ENCODE assay signal across 1 cellular context in the genomic region with DNA sequence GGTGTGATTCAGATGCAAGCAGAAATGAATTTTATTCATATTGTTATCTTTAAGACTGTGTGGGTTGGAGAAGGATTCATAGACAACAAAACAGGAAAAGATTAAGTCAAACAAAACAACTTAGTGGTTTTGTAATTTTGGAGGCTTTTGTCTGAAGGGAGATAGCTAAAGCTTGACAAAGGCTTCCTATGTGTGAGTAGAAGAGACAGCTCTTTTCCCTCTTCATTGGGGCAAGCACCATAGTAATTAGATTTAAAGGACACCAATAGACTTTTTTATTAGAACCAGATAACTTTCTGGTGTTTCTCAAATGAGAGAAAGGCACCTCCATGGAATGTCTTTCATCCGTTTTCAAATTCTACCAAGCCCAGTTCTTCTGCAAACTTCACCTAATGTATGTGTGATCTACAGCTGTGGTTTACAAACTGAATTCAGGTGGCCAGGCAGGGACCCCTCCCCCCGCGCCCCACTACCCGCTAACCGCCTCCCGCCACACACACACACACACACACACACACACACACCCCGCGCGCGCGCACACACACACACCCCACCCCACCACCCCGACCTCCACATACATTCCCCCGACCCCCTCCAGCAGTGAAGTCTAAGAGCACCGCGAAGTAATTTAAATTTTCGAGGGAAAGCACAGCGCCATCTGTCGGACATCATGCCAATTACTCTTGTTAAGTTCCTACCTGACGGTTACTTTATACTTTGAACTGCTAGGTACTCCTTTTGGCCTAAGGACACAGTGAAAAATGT.
TF ChIP-seq lines count a peak whose summit lies in the region.

No MANE protein-coding gene starts in this region.

TF ChIP-seq in HCT116, 20 proteins besides CTCF, POLR2A, EP300 and RAD21 (continued from another document):
- TF ChIP-seq, protein P1, sequence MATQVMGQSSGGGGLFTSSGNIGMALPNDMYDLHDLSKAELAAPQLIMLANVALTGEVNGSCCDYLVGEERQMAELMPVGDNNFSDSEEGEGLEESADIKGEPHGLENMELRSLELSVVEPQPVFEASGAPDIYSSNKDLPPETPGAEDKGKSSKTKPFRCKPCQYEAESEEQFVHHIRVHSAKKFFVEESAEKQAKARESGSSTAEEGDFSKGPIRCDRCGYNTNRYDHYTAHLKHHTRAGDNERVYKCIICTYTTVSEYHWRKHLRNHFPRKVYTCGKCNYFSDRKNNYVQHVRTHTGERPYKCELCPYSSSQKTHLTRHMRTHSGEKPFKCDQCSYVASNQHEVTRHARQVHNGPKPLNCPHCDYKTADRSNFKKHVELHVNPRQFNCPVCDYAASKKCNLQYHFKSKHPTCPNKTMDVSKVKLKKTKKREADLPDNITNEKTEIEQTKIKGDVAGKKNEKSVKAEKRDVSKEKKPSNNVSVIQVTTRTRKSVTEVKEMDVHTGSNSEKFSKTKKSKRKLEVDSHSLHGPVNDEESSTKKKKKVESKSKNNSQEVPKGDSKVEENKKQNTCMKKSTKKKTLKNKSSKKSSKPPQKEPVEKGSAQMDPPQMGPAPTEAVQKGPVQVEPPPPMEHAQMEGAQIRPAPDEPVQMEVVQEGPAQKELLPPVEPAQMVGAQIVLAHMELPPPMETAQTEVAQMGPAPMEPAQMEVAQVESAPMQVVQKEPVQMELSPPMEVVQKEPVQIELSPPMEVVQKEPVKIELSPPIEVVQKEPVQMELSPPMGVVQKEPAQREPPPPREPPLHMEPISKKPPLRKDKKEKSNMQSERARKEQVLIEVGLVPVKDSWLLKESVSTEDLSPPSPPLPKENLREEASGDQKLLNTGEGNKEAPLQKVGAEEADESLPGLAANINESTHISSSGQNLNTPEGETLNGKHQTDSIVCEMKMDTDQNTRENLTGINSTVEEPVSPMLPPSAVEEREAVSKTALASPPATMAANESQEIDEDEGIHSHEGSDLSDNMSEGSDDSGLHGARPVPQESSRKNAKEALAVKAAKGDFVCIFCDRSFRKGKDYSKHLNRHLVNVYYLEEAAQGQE (IDR thresholded peaks at IDR 0.05; ENCODE audit: low read depth): no peak
- TF ChIP-seq, protein P2, sequence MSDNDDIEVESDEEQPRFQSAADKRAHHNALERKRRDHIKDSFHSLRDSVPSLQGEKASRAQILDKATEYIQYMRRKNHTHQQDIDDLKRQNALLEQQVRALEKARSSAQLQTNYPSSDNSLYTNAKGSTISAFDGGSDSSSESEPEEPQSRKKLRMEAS (IDR thresholded peaks at IDR 0.05): 0 out of 2 replicates have a peak, but pooled peaks have one; percentile 40
- TF ChIP-seq ZFX (IDR thresholded peaks at IDR 0.05): no peak
- TF ChIP-seq TCF7L2 (IDR thresholded peaks at IDR 0.05; ENCODE audit: borderline replicate concordance, extremely low read depth, insufficient read depth, insufficient read length): peak; percentile 45
- no peak for TF ChIP-seq ZNF274 (IDR thresholded peaks at IDR 0.05; ENCODE audit: low read depth, low read length)
- no peak for TF ChIP-seq EZH2phosphoT487 (IDR thresholded peaks at IDR 0.05; ENCODE audit: borderline replicate concordance)
- 0 out of 2 replicates have a peak, but pooled peaks have one; percentile 20 for TF ChIP-seq POLR2AphosphoS5 (IDR thresholded peaks at IDR 0.05; ENCODE audit: low read depth, low read length)
- TF ChIP-seq SP1 (IDR thresholded peaks at IDR 0.05; ENCODE audit: low read depth): no peak; the same call in 1 of the 2 replicates
